Comparison of ENCODE assay signal across 16 cellular contexts in genomic region chr21:37451446-37451845, GRCh38.
DNase-seq lines count a peak whose midpoint lies in the region; FAIRE-seq and TF ChIP-seq lines count a peak whose summit lies in the region.
"Had no signal": no experiment of that assay in that cellular context is flagged by ENCODE, and none has a peak within 500 bp of the region (broad histone marks: within the 10 kb centered on the region; RNA-seq: fewer than 3 reads in every experiment).

No MANE protein-coding gene starts in this region.

- POLR2A ChIA-PET in CD4-positive, alpha-beta memory T cell (lab: Charles Lee; ENCODE audit: partially characterized antibody): no interaction called here

- peak; percentile 46 to 55 for DNase-seq in activated CD4-positive, alpha-beta T cell treated with anti-CD3 and anti-CD28 coated beads for 4 hours
- no peak for DNase-seq in activated CD4-positive, alpha-beta T cell treated with anti-CD3 and anti-CD28 coated beads, Interleukin-2, amount 50 U/mL, for 48 hours
- no peak for DNase-seq in CD4-positive, alpha-beta memory T cell
- DNase-seq in astrocyte (ENCODE audit: low read depth) (no peak), nephron progenitor cell (no peak), NCI-H226 (no peak), colonic mucosa (no peak), NCI-H524 (lab: John Stamatoyannopoulos, UW) (no peak)
- DNase-seq: Kasumi-1, naive B cell, NCI-H1092 treated with DMSO at 0.1 percent for 48 hours, NCI-H748 treated with DMSO at 0.1 percent for 48 hours, stomach had no signal

- CTCF ChIA-PET in CD4-positive, alpha-beta memory T cell (lab: Charles Lee; ENCODE audit: partially characterized antibody): interaction anchor here (0.8 to 1.2 kb wide), 3 partner anchors 12 to 15 kb away, joined by 3 to 4 read pairs (median 3); no protein-coding TSS in a partner anchor

- no peak overlapping the region for H3K4me3 ChIP-seq in CD4-positive, alpha-beta memory T cell (ENCODE audit: low read length in 2 of 2)
- H3K4me3 ChIP-seq in astrocyte (ENCODE audit: insufficient read depth, low read depth, low read length) (no peak overlapping the region), colonic mucosa (no peak overlapping the region)
- H3K4me3 ChIP-seq: A549, gastroesophageal sphincter, stomach had no signal

- no peak overlapping the region for H3K27ac ChIP-seq in CD4-positive, alpha-beta memory T cell (ENCODE audit: low read depth, low read length)
- H3K27ac ChIP-seq in astrocyte (ENCODE audit: low read depth, low read length) (peak overlapping the region; percentile 42), colonic mucosa (no peak overlapping the region)

- H3K4me1 Mint-ChIP-seq in CD4-positive, alpha-beta memory T cell: peaks cover 60 to 85% (median 75%) of the 10 kb centered on the region in 4 donors
- peaks cover 64% of the 10 kb centered on the region for H3K4me1 Mint-ChIP-seq in astrocyte (ENCODE audit: low read depth, unreplicated experiment)
- H3K4me1 Mint-ChIP-seq in nephron progenitor cell: peaks cover 57% of the 10 kb centered on the region

- H3K27ac Mint-ChIP-seq in CD4-positive, alpha-beta memory T cell: peak overlapping the region in 6 of 7 donors; percentile 6 to 72 (median 62)
- H3K27ac Mint-ChIP-seq in astrocyte (ENCODE audit: unreplicated experiment): no peak overlapping the region
- H3K27ac Mint-ChIP-seq in nephron progenitor cell: peak overlapping the region; percentile 53

- no peak for TF ChIP-seq CTCF in astrocyte (IDR thresholded peaks at IDR 0.05; ENCODE audit: insufficient read depth, low read depth, low read length)
- TF ChIP-seq CTCF in nephron progenitor cell (IDR thresholded peaks at IDR 0.05): no peak
- TF ChIP-seq CTCF in colonic mucosa (IDR thresholded peaks at IDR 0.05): no peak

- H3K79me2 ChIP-seq in astrocyte (ENCODE audit: insufficient read depth, low read length): peaks cover 87% of the 10 kb centered on the region

- no peaks in the 10 kb centered on the region for H3K36me3 ChIP-seq in CD4-positive, alpha-beta memory T cell (ENCODE audit: insufficient read depth, low read length)
- H3K36me3 ChIP-seq in astrocyte (ENCODE audit: insufficient read depth, low read length) (no peaks in the 10 kb centered on the region), colonic mucosa (no peaks in the 10 kb centered on the region)
- H3K36me3 ChIP-seq: gastroesophageal sphincter, stomach had no signal

- H2AFZ ChIP-seq in astrocyte (ENCODE audit: low read depth, low read length): no peak overlapping the region

- peaks cover 90% of the 10 kb centered on the region for H3K4me1 ChIP-seq in CD4-positive, alpha-beta memory T cell (ENCODE audit: insufficient read depth, low read length)
- peaks cover 40% of the 10 kb centered on the region for H3K4me1 ChIP-seq in astrocyte (ENCODE audit: insufficient read depth, low read length)
- peaks cover 10% of the 10 kb centered on the region for H3K4me1 ChIP-seq in colonic mucosa

- peak overlapping the region; percentile 79 for H3K4me2 ChIP-seq in astrocyte (ENCODE audit: low read length)

- no peaks in the 10 kb centered on the region for H3K27me3 Mint-ChIP-seq in CD4-positive, alpha-beta memory T cell
- H3K27me3 Mint-ChIP-seq in astrocyte (ENCODE audit: low read depth, unreplicated experiment) (no peaks in the 10 kb centered on the region), nephron progenitor cell (ENCODE audit: low read depth, poor library complexity) (no peaks in the 10 kb centered on the region)
- H3K27me3 Mint-ChIP-seq: naive B cell had no signal

- intact Hi-C loops in CD4-positive, alpha-beta memory T cell (cut with micrococcal nuclease): no loop called here
- intact Hi-C loops in colonic mucosa (cut with DNase I): no loop called here

- peak overlapping the region in 2 of 8 donors; percentile 8 to 47 for H3K4me3 Mint-ChIP-seq in CD4-positive, alpha-beta memory T cell
- H3K4me3 Mint-ChIP-seq in astrocyte (ENCODE audit: unreplicated experiment): no peak overlapping the region
- no peak overlapping the region for H3K4me3 Mint-ChIP-seq in nephron progenitor cell

- FAIRE-seq in astrocyte (lab: Jason Lieb, UNC): no peak
- FAIRE-seq: A549, urothelium cell line had no signal

- H3K9ac ChIP-seq in astrocyte (ENCODE audit: low read length) (no peak overlapping the region), colonic mucosa (ENCODE audit: low read depth in 2 of 2, low read length in 2 of 2) (no peak overlapping the region)

- H3K9me3 ChIP-seq in CD4-positive, alpha-beta memory T cell (ENCODE audit: control insufficient read depth in 1 of 2, low read length in 2 of 2): no peaks in the 10 kb centered on the region
- H3K9me3 ChIP-seq in astrocyte (ENCODE audit: insufficient read depth, low read depth, low read length) (no peaks in the 10 kb centered on the region), colonic mucosa (no peaks in the 10 kb centered on the region)
- H3K9me3 ChIP-seq: A549, gastroesophageal sphincter, stomach had no signal

- no peaks in the 10 kb centered on the region for H3K9me3 Mint-ChIP-seq in CD4-positive, alpha-beta memory T cell
- H3K9me3 Mint-ChIP-seq in astrocyte (ENCODE audit: unreplicated experiment) (no peaks in the 10 kb centered on the region), nephron progenitor cell (no peaks in the 10 kb centered on the region)
- H3K9me3 Mint-ChIP-seq: naive B cell had no signal

- H3K27me3 ChIP-seq in CD4-positive, alpha-beta memory T cell (ENCODE audit: insufficient read depth, low read length): no peaks in the 10 kb centered on the region
- H3K27me3 ChIP-seq in astrocyte (ENCODE audit: insufficient read depth, low read length) (no peaks in the 10 kb centered on the region), colonic mucosa (no peaks in the 10 kb centered on the region)
- H3K27me3 ChIP-seq: gastroesophageal sphincter, stomach had no signal

- peaks cover 80% of the 10 kb centered on the region for H4K20me1 ChIP-seq in astrocyte (ENCODE audit: insufficient read depth, low read length)

- peaks cover 17 to 30% of the 10 kb centered on the region in 2 donors for H3K36me3 Mint-ChIP-seq in CD4-positive, alpha-beta memory T cell
- H3K36me3 Mint-ChIP-seq in astrocyte (ENCODE audit: low read depth, unreplicated experiment) (peaks cover 4% of the 10 kb centered on the region), nephron progenitor cell (ENCODE audit: low read depth) (peaks cover 52% of the 10 kb centered on the region)

Comparison
In these comparisons a context has a peak if more than half of its experiments do, and no peak if none do; other contexts are left out.
1. DNase-seq: peak in activated CD4-positive, alpha-beta T cell treated with anti-CD3 and anti-CD28 coated beads for 4 hours (2 of 2); none in activated CD4-positive, alpha-beta T cell treated with anti-CD3 and anti-CD28 coated beads, Interleukin-2, amount 50 U/mL, for 48 hours (0 of 2), CD4-positive, alpha-beta memory T cell (0 of 5), astrocyte (single experiment), nephron progenitor cell (single experiment), NCI-H226 (single experiment), colonic mucosa (single experiment) and NCI-H524 (0 of 2).